Comparison of ENCODE assay signal across 12 cellular contexts in the genomic region with DNA sequence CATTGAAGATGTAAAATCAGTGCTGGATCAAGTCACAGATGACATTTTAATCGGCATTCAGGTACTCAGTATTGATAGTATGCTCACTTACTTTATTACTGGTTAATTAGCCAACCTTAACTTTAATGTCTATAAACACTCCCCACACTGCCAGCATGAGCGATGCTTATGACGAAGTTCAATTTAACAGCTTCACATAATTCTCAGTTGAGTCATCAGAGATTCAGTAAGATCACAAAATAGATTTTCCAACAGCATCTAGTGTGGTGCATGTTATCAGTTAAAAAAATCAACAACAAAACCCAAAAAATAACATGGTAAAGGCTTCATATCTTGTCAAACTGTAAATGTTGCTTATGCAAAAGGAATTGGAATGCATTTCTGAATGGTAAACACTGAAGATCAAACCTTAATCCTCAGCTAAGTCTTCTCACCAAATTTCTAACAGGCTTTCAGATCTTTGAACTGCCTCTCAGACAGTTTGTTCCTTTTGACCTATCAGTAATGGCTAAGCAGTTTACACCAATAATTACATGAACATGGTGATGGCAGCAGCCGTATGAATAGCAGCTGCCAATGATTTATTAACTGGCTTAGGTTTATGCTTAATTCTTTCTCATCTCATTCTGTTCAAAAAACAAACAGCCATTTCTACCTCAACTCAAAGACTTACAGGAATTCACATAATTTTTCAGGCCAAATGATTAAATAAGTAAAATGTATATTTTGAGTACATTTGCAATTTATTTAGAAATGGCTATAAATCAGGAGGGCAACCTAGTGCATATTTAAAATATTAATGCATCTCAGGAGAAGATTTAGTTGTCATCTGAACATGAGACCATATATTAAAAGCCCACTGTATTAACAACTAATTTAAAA.
DNase-seq lines count a peak whose midpoint lies in the region; ATAC-seq, FAIRE-seq and TF ChIP-seq lines count a peak whose summit lies in the region.
"Had no signal": no experiment of that assay in that cellular context is flagged by ENCODE, and none has a peak within 500 bp of the region (broad histone marks: within the 10 kb centered on the region; RNA-seq: fewer than 3 reads in every experiment).

No MANE protein-coding gene starts in this region.

- no peak overlapping the region for H3K27ac ChIP-seq in GM12878 (ENCODE audit: control insufficient read depth, insufficient read depth)
- H3K27ac ChIP-seq: psoas muscle had no signal

- no peak for TF ChIP-seq RAD21 in GM12878 (IDR thresholded peaks at IDR 0.05; ENCODE audit: insufficient read depth, low read depth, low read length)

- no peak for TF ChIP-seq POLR2A in GM12878 (IDR thresholded peaks at IDR 0.05; ENCODE audit: low read depth, low read length)

- WGBS in GM12878 (ENCODE audit: insufficient coverage, insufficient replicate concordance, low lambda C conversion rate, missing lambda C conversion rate) = 70% methylated on average over 4 of the region's 4 CpGs

- no peak overlapping the region for H3K9ac ChIP-seq in GM12878 (ENCODE audit: control insufficient read depth, insufficient read depth, low read length)

- H3K36me3 ChIP-seq in GM12878 (ENCODE audit: control insufficient read depth in 2 of 2, insufficient read depth in 2 of 2, low read length in 1 of 2) = no peaks in the 10 kb centered on the region

- H3K9me3 ChIP-seq in GM12878 (replicated peaks; ENCODE audit: control insufficient read depth, insufficient read depth, low read length) = no peaks in the 10 kb centered on the region
- H3K9me3 ChIP-seq: psoas muscle had no signal

- no peaks in the 10 kb centered on the region for H3K79me2 ChIP-seq in GM12878 (ENCODE audit: control insufficient read depth, insufficient read depth, low read length)

- no peak for TF ChIP-seq CTCF in GM12878 (IDR thresholded peaks at IDR 0.05 in 2 of 3, conservative IDR thresholded peaks at IDR 0.05 in 1 of 3; ENCODE audit: control insufficient read depth in 2 of 3, extremely low read depth in 1 of 3, insufficient read depth in 1 of 3, low read depth in 3 of 3, low read length in 3 of 3)

- in situ Hi-C loops in GM12878 (cut with MboI) = no loop called here

- no peak overlapping the region for H2AFZ ChIP-seq in GM12878 (ENCODE audit: control insufficient read depth, low read depth, low read length)

- SMC1A ChIA-PET in GM12878 (lab: Charles Lee; ENCODE audit: uncharacterized antibody, unreplicated experiment) = interaction anchor here (0.9 kb wide), 1 partner anchor 11 kb away, joined by 4 read pairs; no protein-coding TSS in a partner anchor

- RAD21 ChIA-PET in GM12878 (lab: Charles Lee; ENCODE audit: unreplicated experiment) = interaction anchor here (1.0 kb wide), 1 partner anchor 10 kb away, joined by 4 read pairs; no protein-coding TSS in a partner anchor

- POLR2A ChIA-PET in GM12878 (lab: Charles Lee) = no interaction called here

- no TSS peak for BruUV-seq in GM12878 (replicated peaks; lab: Mats Ljungman, UMichigan)

- DNase-seq in AG08395 (ENCODE audit: low spot score) = peak; percentile 56
- DNase-seq in Jurkat, Clone E6-1 (ENCODE audit: low read depth, low spot score) = peak; percentile 81
- DNase-seq in GM12878 (ENCODE audit: low read depth, low spot score) = no peak
- DNase-seq in left colon = peak in 1 of 2 donors; percentile 31
- no peak for DNase-seq in SIG-M5 treated with dmso at 0.1 percent for 504 hours (lab: John Stamatoyannopoulos, UW; ENCODE audit: unreplicated experiment)
- no peak for DNase-seq in activated CD8-positive, alpha-beta memory T cell treated with anti-CD3 and anti-CD28 coated beads for 24 hours
- DNase-seq: activated naive CD8-positive, alpha-beta T cell treated with anti-CD3 and anti-CD28 coated beads for 36 hours; DMS79 treated with DMSO at 0.1 percent for 48 hours; NCI-H2029; psoas muscle had no signal

- no peaks in the 10 kb centered on the region for H3K27me3 ChIP-seq in GM12878 (replicated peaks in 1 of 2; ENCODE audit: control insufficient read depth in 2 of 2, insufficient read depth in 2 of 2, low read length in 1 of 2)

- H3K4me1 ChIP-seq in GM12878 (ENCODE audit: control insufficient read depth, insufficient read depth, low read length) = no peaks in the 10 kb centered on the region
- H3K4me1 ChIP-seq: psoas muscle had no signal

- no peak for ATAC-seq in GM12878
- ATAC-seq in left colon = peak; percentile 64
- no peak for ATAC-seq in HG03108 (IDR thresholded peaks at IDR 0.05; ENCODE audit: unreplicated experiment)
- no peak for ATAC-seq in HG02840 (IDR thresholded peaks at IDR 0.05; ENCODE audit: low FRiP score, unreplicated experiment)
- ATAC-seq: psoas muscle had no signal

- TF ChIP-seq EP300 in GM12878 (IDR thresholded peaks at IDR 0.05; ENCODE audit: borderline replicate concordance in 1 of 2, control insufficient read depth in 1 of 2, low read depth in 2 of 2, low read length in 2 of 2) = no peak

- CTCF ChIA-PET in GM12878 (lab: Yijun Ruan, JAX) = interaction anchor here (0.7 to 1.6 kb wide), 2 partner anchors 9 to 484 kb away, joined by 4 to 10 read pairs; no protein-coding TSS in a partner anchor

- peak overlapping the region; percentile 42 for H3K4me3 ChIP-seq in Jurkat, Clone E6-1 (ENCODE audit: low read length)
- no peak overlapping the region for H3K4me3 ChIP-seq in GM12878
- H3K4me3 ChIP-seq: psoas muscle had no signal

- no peaks in the 10 kb centered on the region for H4K20me1 ChIP-seq in GM12878 (ENCODE audit: control insufficient read depth, insufficient read depth)

- FAIRE-seq in GM12878 (lab: Jason Lieb, UNC) = peak; percentile 62

- intact Hi-C loops in GM12878 (cut with micrococcal nuclease; ENCODE audit: unreplicated experiment) = no loop called here
- intact Hi-C loops in left colon (cut with DNase I, micrococcal nuclease) = no loop called here

- no peak overlapping the region for H3K4me2 ChIP-seq in GM12878 (ENCODE audit: control insufficient read depth, insufficient read depth)

TF ChIP-seq in GM12878, 131 proteins besides CTCF, POLR2A, EP300 and RAD21:
- TF ChIP-seq, protein P1, sequence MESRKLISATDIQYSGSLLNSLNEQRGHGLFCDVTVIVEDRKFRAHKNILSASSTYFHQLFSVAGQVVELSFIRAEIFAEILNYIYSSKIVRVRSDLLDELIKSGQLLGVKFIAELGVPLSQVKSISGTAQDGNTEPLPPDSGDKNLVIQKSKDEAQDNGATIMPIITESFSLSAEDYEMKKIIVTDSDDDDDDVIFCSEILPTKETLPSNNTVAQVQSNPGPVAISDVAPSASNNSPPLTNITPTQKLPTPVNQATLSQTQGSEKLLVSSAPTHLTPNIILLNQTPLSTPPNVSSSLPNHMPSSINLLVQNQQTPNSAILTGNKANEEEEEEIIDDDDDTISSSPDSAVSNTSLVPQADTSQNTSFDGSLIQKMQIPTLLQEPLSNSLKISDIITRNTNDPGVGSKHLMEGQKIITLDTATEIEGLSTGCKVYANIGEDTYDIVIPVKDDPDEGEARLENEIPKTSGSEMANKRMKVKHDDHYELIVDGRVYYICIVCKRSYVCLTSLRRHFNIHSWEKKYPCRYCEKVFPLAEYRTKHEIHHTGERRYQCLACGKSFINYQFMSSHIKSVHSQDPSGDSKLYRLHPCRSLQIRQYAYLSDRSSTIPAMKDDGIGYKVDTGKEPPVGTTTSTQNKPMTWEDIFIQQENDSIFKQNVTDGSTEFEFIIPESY (IDR thresholded peaks at IDR 0.05) = no peak
- TF ChIP-seq SREBF2 (IDR thresholded peaks at IDR 0.05; ENCODE audit: low read length) (no peak), ZNF274 (IDR thresholded peaks at IDR 0.05; ENCODE audit: insufficient read depth, insufficient read length) (no peak), MYC (IDR thresholded peaks at IDR 0.05; ENCODE audit: insufficient read depth, insufficient read length, insufficient replicate concordance, low read length, severe bottlenecking) (no peak), NFIC (IDR thresholded peaks at IDR 0.05; ENCODE audit: low read depth, low read length) (no peak), PAX8 (IDR thresholded peaks at IDR 0.05) (no peak), NRF1 (conservative IDR thresholded peaks at IDR 0.05; ENCODE audit: low read depth, low read length) (no peak), KDM1A (IDR thresholded peaks at IDR 0.05; ENCODE audit: borderline replicate concordance) (no peak)
- TF ChIP-seq, protein P2, sequence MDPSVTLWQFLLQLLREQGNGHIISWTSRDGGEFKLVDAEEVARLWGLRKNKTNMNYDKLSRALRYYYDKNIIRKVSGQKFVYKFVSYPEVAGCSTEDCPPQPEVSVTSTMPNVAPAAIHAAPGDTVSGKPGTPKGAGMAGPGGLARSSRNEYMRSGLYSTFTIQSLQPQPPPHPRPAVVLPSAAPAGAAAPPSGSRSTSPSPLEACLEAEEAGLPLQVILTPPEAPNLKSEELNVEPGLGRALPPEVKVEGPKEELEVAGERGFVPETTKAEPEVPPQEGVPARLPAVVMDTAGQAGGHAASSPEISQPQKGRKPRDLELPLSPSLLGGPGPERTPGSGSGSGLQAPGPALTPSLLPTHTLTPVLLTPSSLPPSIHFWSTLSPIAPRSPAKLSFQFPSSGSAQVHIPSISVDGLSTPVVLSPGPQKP (IDR thresholded peaks at IDR 0.05; ENCODE audit: low read depth, low read length) = no peak
TF ChIP-seq in GM12878: peak in this region for 0.

Comparison
In these comparisons a context has a peak if more than half of its experiments do, and no peak if none do; other contexts are left out.
1. DNase-seq: peak in AG08395 (single experiment) and Jurkat, Clone E6-1 (single experiment); none in GM12878 (single experiment), SIG-M5 treated with dmso at 0.1 percent for 504 hours (single experiment) and activated CD8-positive, alpha-beta memory T cell treated with anti-CD3 and anti-CD28 coated beads for 24 hours (single experiment).